In the genomic region with DNA sequence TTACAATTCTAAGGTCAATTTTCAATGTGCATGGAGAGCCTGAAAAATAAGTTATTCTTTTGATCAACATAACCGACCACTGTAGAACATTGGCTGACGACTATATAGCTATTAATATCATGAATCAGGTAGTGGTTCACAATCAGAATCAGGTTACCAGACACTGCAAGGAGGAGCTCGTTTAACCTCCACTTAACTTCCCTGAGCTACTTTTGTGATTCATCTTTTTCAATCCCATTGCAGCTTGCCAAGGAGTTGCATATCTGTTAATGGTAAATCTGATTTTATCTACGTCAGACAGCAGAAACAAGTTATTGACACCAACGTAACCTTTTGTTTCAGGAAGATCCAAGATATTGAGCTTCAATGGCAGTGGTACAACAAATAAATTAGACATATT, we compare ENCODE assay signal across 28 cellular contexts.
"Had no signal": no experiment of that assay in that cellular context is flagged by ENCODE, and none has a peak within 500 bp of the region (broad histone marks: within the 10 kb centered on the region; RNA-seq: fewer than 3 reads in every experiment).

No MANE protein-coding gene starts in this region.

- H3K9me3 ChIP-seq: esophagus squamous epithelium, mucosa of descending colon, ovary, thyroid gland, upper lobe of right lung had no signal

- ATAC-seq: activated naive CD8-positive, alpha-beta T cell treated with anti-CD3 and anti-CD28 coated beads, Interleukin-2, amount 50 U/mL, for 24 hours; mucosa of descending colon; sciatic nerve; stimulated activated memory B cell treated with anti-CD40 and anti-IgM and Interleukin-4, amounts not matched to agents 10 μg/mL and 1 μg/mL and 100 μg/mL, for 72 hours; stimulated activated naive CD8-positive, alpha-beta T cell treated with anti-CD3 and anti-CD28 coated beads, Interleukin-15, amount 100 ng/mL, for 72 hours; upper lobe of right lung had no signal

- H3K4me3 ChIP-seq: esophagus squamous epithelium, left ventricle myocardium inferior, mucosa of descending colon, ovary, skin epidermis, thyroid gland, upper lobe of right lung had no signal

- H3K27ac ChIP-seq: esophagus squamous epithelium, left ventricle myocardium inferior, ovary, skin epidermis, thyroid gland, upper lobe of right lung had no signal

- DNase-seq: activated CD4-positive, alpha-beta memory T cell treated with anti-CD3 and anti-CD28 coated beads for 36 hours; activated CD4-positive, alpha-beta T cell treated with anti-CD3 and anti-CD28 coated beads, Interleukin-2, amount 10 ng/mL, durations not matched to agents 24 days and 14 days; activated CD4-positive, CD25-positive, alpha-beta regulatory T cell treated with anti-CD3 and anti-CD28 coated beads, Interleukin-2, amount 50 U/mL, for 72 hours; activated CD8-positive, alpha-beta memory T cell treated with anti-CD3 and anti-CD28 coated beads, Interleukin-2, amount 50 U/mL, for 48 hours; activated gamma-delta T cell treated with Interleukin-2 at 50 U/mL for 16 hours; activated naive CD8-positive, alpha-beta T cell treated with anti-CD3 and anti-CD28 coated beads, Interleukin-2, amount 50 U/mL, for 24 hours; activated T-cell treated with anti-CD3 and anti-CD28 coated beads, Interleukin-2, amount 50 U/mL, for 24 hours; amygdala; caudate nucleus; endodermal cell; esophagus squamous epithelium; foreskin melanocyte; left ventricle myocardium inferior; mucosa of descending colon; naive B cell; nephron progenitor cell; ovary; retina; stimulated activated CD4-positive, alpha-beta T cell treated with anti-CD3 and anti-CD28 coated beads, Interleukin-4, amount 100 ng/mL, for 24 hours; stimulated activated naive CD8-positive, alpha-beta T cell treated with anti-CD3 and anti-CD28 coated beads, Interleukin-15, amount 100 ng/mL, for 72 hours; substantia nigra; T-helper 2 cell; thyroid gland; upper lobe of right lung had no signal

- H3K4me1 ChIP-seq: esophagus squamous epithelium, left ventricle myocardium inferior, thyroid gland, upper lobe of right lung had no signal

- H3K27me3 ChIP-seq: esophagus squamous epithelium, ovary, thyroid gland, upper lobe of right lung had no signal

- H3K36me3 ChIP-seq: esophagus squamous epithelium, left ventricle myocardium inferior, ovary, thyroid gland, upper lobe of right lung had no signal

- FAIRE-seq: islet of Langerhans had no signal
